ENCODE assay signal across 8 cellular contexts in the genomic region with DNA sequence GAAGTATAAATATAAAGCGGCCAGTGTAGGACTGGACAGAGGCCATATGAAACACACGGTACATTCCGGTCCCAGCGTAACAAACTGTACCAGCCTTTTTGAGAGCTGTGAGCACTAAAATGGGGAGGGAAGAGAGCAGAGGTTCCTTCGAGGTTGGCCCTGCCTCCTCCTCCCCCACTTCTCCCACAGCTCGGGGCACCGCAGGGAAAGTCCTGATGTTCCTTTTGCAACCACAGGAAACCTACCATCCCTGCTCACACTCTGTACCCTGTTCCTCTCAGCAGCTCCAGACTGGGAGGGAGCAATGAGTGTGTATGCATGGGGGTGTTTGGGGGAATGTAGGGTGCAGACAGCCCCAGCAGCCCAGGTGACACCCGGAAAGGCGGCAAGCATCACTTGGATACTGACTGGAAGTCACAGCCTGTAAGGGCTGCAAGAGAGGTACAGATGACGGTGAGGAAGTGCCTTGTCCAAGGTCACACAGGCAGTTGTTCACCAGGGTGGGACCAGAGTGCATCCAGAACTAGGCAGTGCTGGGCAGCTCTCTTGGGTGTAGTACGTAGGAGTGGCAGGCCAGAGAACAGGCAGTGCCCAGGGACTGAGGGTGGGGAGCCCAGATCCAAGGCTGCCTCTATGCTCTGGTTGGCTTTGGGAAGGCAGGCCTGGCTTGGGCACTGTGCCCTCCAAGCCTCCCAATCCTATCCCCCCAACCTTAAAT. TPM values are rescaled to one million over a fixed set of nuclear protein-coding genes. Genes with fewer than 3 reads are reported as not detected.
DNase-seq lines count a peak whose midpoint lies in the region; ATAC-seq and TF ChIP-seq lines count a peak whose summit lies in the region.

No MANE protein-coding gene starts in this region.

- H3K4me1 ChIP-seq in heart left ventricle: peaks cover 30 to 98% (median 56%) of the 10 kb centered on the region in 12 donors

- H3K36me3 Mint-ChIP-seq in activated CD8-positive, alpha-beta T cell treated with anti-CD3 and anti-CD28 coated beads for 36 hours (ENCODE audit: low read depth): no peaks in the 10 kb centered on the region

- H3K4me3 ChIP-seq in heart left ventricle: peak overlapping the region in 2 of 12 donors; percentile 3 to 18

- no peaks in the 10 kb centered on the region for H3K27me3 Mint-ChIP-seq in activated CD8-positive, alpha-beta T cell treated with anti-CD3 and anti-CD28 coated beads for 36 hours

- no peaks in the 10 kb centered on the region for H3K27me3 ChIP-seq in heart left ventricle

- CTCF ChIA-PET in activated CD8-positive, alpha-beta T cell treated with anti-CD3 and anti-CD28 coated beads for 36 hours (lab: Charles Lee): interaction anchor here (0.8 to 3.3 kb wide), 4 partner anchors 10 to 173 kb away, joined by 3 to 12 read pairs (median 4); a partner anchor contains a TSS

- peak overlapping the region; percentile 91 to 100 (median 99) for H3K27ac ChIP-seq in heart left ventricle

- TF ChIP-seq POLR2A in heart left ventricle (IDR thresholded peaks at IDR 0.05): no peak

- peak overlapping the region; percentile 89 for H3K27ac Mint-ChIP-seq in activated CD8-positive, alpha-beta T cell treated with anti-CD3 and anti-CD28 coated beads for 36 hours

- H3K4me3 Mint-ChIP-seq in activated CD8-positive, alpha-beta T cell treated with anti-CD3 and anti-CD28 coated beads for 36 hours: peak overlapping the region; percentile 67

- peaks cover 71% of the 10 kb centered on the region for H3K4me1 Mint-ChIP-seq in activated CD8-positive, alpha-beta T cell treated with anti-CD3 and anti-CD28 coated beads for 36 hours (ENCODE audit: low read depth)

- TF ChIP-seq CTCF in activated CD8-positive, alpha-beta T cell treated with anti-CD3 and anti-CD28 coated beads for 36 hours (IDR thresholded peaks at IDR 0.05): no peak
- no peak for TF ChIP-seq CTCF in heart left ventricle (IDR thresholded peaks at IDR 0.05)

- DNase-seq in GF-D8 (lab: John Stamatoyannopoulos, UW) (peak; percentile 48), heart left ventricle (peak; percentile 28 to 86 (median 70)), renal cortical epithelial cell (ENCODE audit: low read depth) (peak; percentile 68), HK-2 (ENCODE audit: unreplicated experiment) (no peak), NCI-H1092 (lab: John Stamatoyannopoulos, UW) (no peak)
- DNase-seq in activated CD8-positive, alpha-beta T cell treated with anti-CD3 and anti-CD28 coated beads for 36 hours: peak; percentile 38

- WGBS in heart left ventricle, 4 donors: 31 to 40% (median 35%) methylated on average over 11 of the region's 11 CpGs

- no peaks in the 10 kb centered on the region for H3K9me3 Mint-ChIP-seq in activated CD8-positive, alpha-beta T cell treated with anti-CD3 and anti-CD28 coated beads for 36 hours

- H3K9me3 ChIP-seq in heart left ventricle: no peaks in the 10 kb centered on the region

- POLR2A ChIA-PET in activated CD8-positive, alpha-beta T cell treated with anti-CD3 and anti-CD28 coated beads for 36 hours (lab: Charles Lee): interaction anchor here (1.1 to 8.1 kb wide), 4 partner anchors 11 to 252 kb away, joined by 3 to 95 read pairs (median 3); no protein-coding TSS in a partner anchor

- ATAC-seq in activated CD8-positive, alpha-beta T cell treated with anti-CD3 and anti-CD28 coated beads for 36 hours: peak; percentile 8
- peak; percentile 46 to 68 (median 54) for ATAC-seq in heart left ventricle
- no peak for ATAC-seq in GM21717 (IDR thresholded peaks at IDR 0.05; ENCODE audit: unreplicated experiment)
- ATAC-seq in HG03521 (IDR thresholded peaks at IDR 0.05; ENCODE audit: unreplicated experiment): no peak

- intact Hi-C loops in activated CD8-positive, alpha-beta T cell treated with anti-CD3 and anti-CD28 coated beads for 36 hours (cut with micrococcal nuclease): loop anchor here (5.0 kb wide), 1 partner anchor 59 kb away; no protein-coding TSS in a partner anchor
- intact Hi-C loops in heart left ventricle (cut with DNase I): loop anchor here in 5 of 10 donors (2.0 to 5.0 kb wide), 3 partner anchors 34 to 39 kb away; a partner anchor contains a TSS

- H3K36me3 ChIP-seq in heart left ventricle: no peaks in the 10 kb centered on the region

RNA-seq across cellular contexts. Expression of a gene that starts 11.0 kb away (rescaled TPM):
- total RNA-seq in activated CD8-positive, alpha-beta T cell treated with anti-CD3 and anti-CD28 coated beads for 36 hours: 1 to 10 TPM; 1.0 to 1.1 TPM
- total RNA-seq in heart left ventricle (under 1 TPM in 3 of 9 donors, not detected in 6; 0.19 to 0.72 (median 0.33) TPM), renal cortical epithelial cell (0.35 and 0.87 TPM in 2 replicates)
- polyA plus RNA-seq in heart left ventricle: under 1 TPM; 0.19 to 0.27 TPM

RNA-seq across cellular contexts. Expression of a gene that starts 37.2 kb away (rescaled TPM):
- 10 to 100 TPM; 90.6 to 93.4 TPM for total RNA-seq in activated CD8-positive, alpha-beta T cell treated with anti-CD3 and anti-CD28 coated beads for 36 hours
- total RNA-seq in heart left ventricle (100 to 1,000 TPM in 5 of 9 donors, 10 to 100 TPM in 4; 19.7 to 175 (median 104) TPM), renal cortical epithelial cell (20.0 and 146 TPM in 2 replicates)
- polyA plus RNA-seq in heart left ventricle: 100 to 1,000 TPM in 1 of 2 donors, 10 to 100 TPM in 1; 36.4 to 351 TPM

RNA-seq across cellular contexts. Expression of a gene that starts 50.5 kb away (rescaled TPM):
- not detected for total RNA-seq in activated CD8-positive, alpha-beta T cell treated with anti-CD3 and anti-CD28 coated beads for 36 hours
- total RNA-seq in heart left ventricle (not detected), renal cortical epithelial cell (not detected in 2 replicates)
- not detected for polyA plus RNA-seq in heart left ventricle

RNA-seq across cellular contexts. Expression of a gene that starts 54.9 kb away (rescaled TPM):
- total RNA-seq in activated CD8-positive, alpha-beta T cell treated with anti-CD3 and anti-CD28 coated beads for 36 hours: not detected
- total RNA-seq in heart left ventricle: not detected
- polyA plus RNA-seq in heart left ventricle: not detected
- not detected in 2 replicates for total RNA-seq in renal cortical epithelial cell

Comparison
In these comparisons a context has a peak if more than half of its experiments do, and no peak if none do; other contexts are left out.
1. DNase-seq: peak in GF-D8 (single experiment), activated CD8-positive, alpha-beta T cell treated with anti-CD3 and anti-CD28 coated beads for 36 hours (single experiment), heart left ventricle (5 of 5) and renal cortical epithelial cell (single experiment); none in HK-2 (single experiment) and NCI-H1092 (single experiment).
2. ATAC-seq: peak in activated CD8-positive, alpha-beta T cell treated with anti-CD3 and anti-CD28 coated beads for 36 hours (single experiment) and heart left ventricle (4 of 4); none in GM21717 (single experiment) and HG03521 (single experiment).